Comparison of ENCODE assay signal across 8 cellular contexts in genomic region chr3:124559650-124560405, GRCh38.
DNase-seq lines count a peak whose midpoint lies in the region; ATAC-seq, FAIRE-seq and TF ChIP-seq lines count a peak whose summit lies in the region.

No MANE protein-coding gene starts in this region.

- TF ChIP-seq CTCF in GM23338 (conservative IDR thresholded peaks at IDR 0.05; ENCODE audit: low read depth in 2 of 2) (peak; percentile 92 to 97), WERI-Rb-1 (IDR thresholded peaks at IDR 0.05; ENCODE audit: low read depth, low read length) (peak; percentile 89), mammary epithelial cell (conservative IDR thresholded peaks at IDR 0.05 in 1 of 2, IDR thresholded peaks at IDR 0.05 in 1 of 2; ENCODE audit: extremely low read depth in 1 of 2, insufficient read depth in 1 of 2, low read depth in 1 of 2, low read length in 2 of 2) (peak; percentile 85 to 91), kidney (IDR thresholded peaks at IDR 0.05; ENCODE audit: borderline replicate concordance, extremely low read depth, insufficient read depth) (peak; percentile 93)

- CTCF ChIA-PET in mammary epithelial cell (lab: Charles Lee; ENCODE audit: low non-redundant PET), result interaction anchor here (0.6 kb wide), 1 partner anchor 128 kb away, joined by 3 read pairs; no protein-coding TSS in a partner anchor

- ATAC-seq in GM23338, result peak; percentile 86
- no peak for ATAC-seq in HG03139 (IDR thresholded peaks at IDR 0.05; ENCODE audit: unreplicated experiment)

- H3K36me3 ChIP-seq in GM23338 (ENCODE audit: insufficient read depth) (no peaks in the 10 kb centered on the region), WERI-Rb-1 (no peaks in the 10 kb centered on the region; the same call in 1 of the 2 replicates), mammary epithelial cell (ENCODE audit: insufficient read depth, low read length) (no peaks in the 10 kb centered on the region), kidney (ENCODE audit: control insufficient read depth in 1 of 2, insufficient read depth in 2 of 2, low read length in 2 of 2) (no peaks in the 10 kb centered on the region)

- H3K4me3 Mint-ChIP-seq in GM23338, result no peak overlapping the region

- no TSS peak for BruUV-seq in mammary epithelial cell (replicated peaks; lab: Mats Ljungman, UMichigan)

- H3K9me3 Mint-ChIP-seq in GM23338, result no peaks in the 10 kb centered on the region

- peak; percentile 55 for FAIRE-seq in kidney (lab: Jason Lieb, UNC)

- H3K4me3 ChIP-seq in GM23338 (no peak overlapping the region), WERI-Rb-1 (ENCODE audit: low read depth, low read length) (no peak overlapping the region), mammary epithelial cell (replicated peaks in 1 of 3; ENCODE audit: insufficient read depth in 1 of 3, low read depth in 2 of 3, low read length in 3 of 3) (no peak overlapping the region), kidney (ENCODE audit: low read length in 2 of 2) (no peak overlapping the region)

- DNase-seq in AML-193 (lab: John Stamatoyannopoulos, UW) (peak; percentile 52 to 58), GM23338 (ENCODE audit: low spot score) (peak; percentile 92), NCI-H2107 treated with DMSO at 0.1 percent for 48 hours (lab: John Stamatoyannopoulos, UW; ENCODE audit: unreplicated experiment) (peak; percentile 82), WERI-Rb-1 (peak; percentile 72), mammary epithelial cell (peak; percentile 64), kidney (no peak)
- DNase-seq in stimulated activated CD4-positive, alpha-beta T cell treated with anti-CD3 and anti-CD28 coated beads, Interleukin-12 subunit alpha, Interleukin-12 subunit beta, amount 100 ng/mL, for 4 hours, result peak; percentile 40

- no peak overlapping the region for H2AFZ ChIP-seq in GM23338
- H2AFZ ChIP-seq in mammary epithelial cell (ENCODE audit: low read depth, low read length), result no peak overlapping the region

- no peaks in the 10 kb centered on the region for H3K79me2 ChIP-seq in GM23338 (replicated peaks; ENCODE audit: insufficient read depth)
- no peaks in the 10 kb centered on the region for H3K79me2 ChIP-seq in mammary epithelial cell (ENCODE audit: insufficient read depth, low read length)

- H3K9me2 ChIP-seq in GM23338 (ENCODE audit: insufficient read depth), result no peaks in the 10 kb centered on the region

- H3K36me3 Mint-ChIP-seq in GM23338 (ENCODE audit: low read depth), result no peaks in the 10 kb centered on the region; the same call in 2 of the 3 replicates

- dilution Hi-C loops in mammary epithelial cell (cut with HindIII; ENCODE audit: low sequenced_read_pairs), result loop anchor here (5.0 to 10.0 kb wide), 2 partner anchors 53 to 205 kb away; no protein-coding TSS in a partner anchor

- 15% methylated on average over 8 of the region's 8 CpGs for WGBS in mammary epithelial cell (ENCODE audit: low coverage, missing lambda C conversion rate)

- no peaks in the 10 kb centered on the region for H4K20me1 ChIP-seq in GM23338 (replicated peaks; ENCODE audit: insufficient read depth)
- H4K20me1 ChIP-seq in mammary epithelial cell (ENCODE audit: insufficient read depth, low read length), result no peaks in the 10 kb centered on the region

- H3K27me3 ChIP-seq in GM23338 (ENCODE audit: insufficient read depth) (no peaks in the 10 kb centered on the region), WERI-Rb-1 (ENCODE audit: insufficient read depth, low read depth, severe bottlenecking) (no peaks in the 10 kb centered on the region), mammary epithelial cell (ENCODE audit: insufficient read depth, low read length) (no peaks in the 10 kb centered on the region)

- H3K4me1 ChIP-seq in GM23338 (ENCODE audit: insufficient read depth) (peaks cover 10% of the 10 kb centered on the region), mammary epithelial cell (ENCODE audit: insufficient read depth, low read length) (peaks cover 27% of the 10 kb centered on the region), kidney (ENCODE audit: control insufficient read depth in 1 of 2, insufficient read depth in 1 of 2, low read depth in 1 of 2, low read length in 2 of 2) (peaks cover 12 to 14% of the 10 kb centered on the region in 2 donors)

- H3K4me2 ChIP-seq in GM23338 (no peak overlapping the region), mammary epithelial cell (ENCODE audit: insufficient read depth, low read depth, low read length) (no peak overlapping the region)

- H3K9ac ChIP-seq in mammary epithelial cell (ENCODE audit: insufficient read depth, low read length) (no peak overlapping the region), kidney (ENCODE audit: low read length in 2 of 2) (peak overlapping the region in 1 of 2 donors; percentile 15)

- peaks cover 23% of the 10 kb centered on the region for H3K4me1 Mint-ChIP-seq in GM23338

- H3K27ac ChIP-seq in GM23338 (ENCODE audit: low read depth) (no peak overlapping the region), WERI-Rb-1 (no peak overlapping the region), mammary epithelial cell (ENCODE audit: insufficient read depth, low read depth, low read length) (no peak overlapping the region), kidney (ENCODE audit: low read depth in 2 of 2, low read length in 2 of 2) (peak overlapping the region; percentile 45 to 51)

- peaks cover 1% of the 10 kb centered on the region for H3K27me3 Mint-ChIP-seq in GM23338 (ENCODE audit: insufficient read depth, low read depth, poor library complexity)

- in situ Hi-C loops in mammary epithelial cell (cut with MboI; ENCODE audit: low sequenced_read_pairs in 2 of 2), result loop anchor here (5.0 to 25.0 kb wide), 4 partner anchors 127 to 352 kb away; no protein-coding TSS in a partner anchor

- intact Hi-C loops in mammary epithelial cell (cut with micrococcal nuclease) (loop anchor here (2.0 to 10.0 kb wide), 5 partner anchors 67 to 1025 kb away; no protein-coding TSS in a partner anchor), kidney (cut with DNase I) (loop anchor here (10.0 kb wide), 2 partner anchors 125 to 535 kb away; no protein-coding TSS in a partner anchor)

- no peak overlapping the region for H3K27ac Mint-ChIP-seq in GM23338

- no peaks in the 10 kb centered on the region for H3F3A ChIP-seq in GM23338 (replicated peaks; ENCODE audit: low read depth)

- H3K9me3 ChIP-seq in WERI-Rb-1 (ENCODE audit: severe bottlenecking) (no peaks in the 10 kb centered on the region), mammary epithelial cell (replicated peaks; ENCODE audit: insufficient read depth, low read length) (no peaks in the 10 kb centered on the region), kidney (ENCODE audit: control insufficient read depth in 1 of 2, low read length in 2 of 2) (no peaks in the 10 kb centered on the region)

TF ChIP-seq in GM23338, 12 proteins besides CTCF, POLR2A, EP300 and RAD21:
- TF ChIP-seq NANOG (IDR thresholded peaks at IDR 0.05; ENCODE audit: borderline replicate concordance) (no peak), JUNB (IDR thresholded peaks at IDR 0.05; ENCODE audit: unreplicated experiment) (no peak), ETS1 (IDR thresholded peaks at IDR 0.05) (no peak), CREB1 (CRISPR knock-in tag; IDR thresholded peaks at IDR 0.05; ENCODE audit: low read depth) (no peak), POLR2AphosphoS5 (IDR thresholded peaks at IDR 0.05; ENCODE audit: low read depth) (no peak)

Comparison
In these comparisons a context has a peak if more than half of its experiments do, and no peak if none do; other contexts are left out.
1. H3K27ac ChIP-seq: peak in kidney (2 of 2); none in GM23338 (single experiment), WERI-Rb-1 (single experiment) and mammary epithelial cell (single experiment).
2. Peak in every context shown above with its lines, with median percentiles within 50 percentile points of each other: CTCF ChIP-seq.